1 cellular context compared by ENCODE assay signal in genomic region chr18:35458677-35459441, GRCh38.
TF ChIP-seq lines count a peak whose summit lies in the region.

No MANE protein-coding gene starts in this region.

TF ChIP-seq in HepG2, 621 proteins besides CTCF, POLR2A, EP300 and RAD21 (continued from another document and continues in another):
- TF ChIP-seq PLSCR1 (CRISPR knock-in tag; IDR thresholded peaks at IDR 0.05; ENCODE audit: borderline replicate concordance) (no peak), ZNF747 (CRISPR knock-in tag; IDR thresholded peaks at IDR 0.05; ENCODE audit: borderline replicate concordance) (no peak), HCFC1 (IDR thresholded peaks at IDR 0.05; ENCODE audit: low read depth, low read length) (0 out of 2 replicates have a peak, but pooled peaks have one; percentile 17), MIXL1 (CRISPR knock-in tag; IDR thresholded peaks at IDR 0.05) (peak; percentile 73), POLR2AphosphoS5 (IDR thresholded peaks at IDR 0.05; ENCODE audit: low read depth, low read length) (no peak), ZNF446 (CRISPR knock-in tag; IDR thresholded peaks at IDR 0.05) (no peak), ZNF20 (CRISPR knock-in tag; IDR thresholded peaks at IDR 0.05) (no peak), HMG20A (CRISPR knock-in tag; IDR thresholded peaks at IDR 0.05; ENCODE audit: borderline replicate concordance) (peak; percentile 71; the same call in 1 of the 2 replicates), ZNF282 (IDR thresholded peaks at IDR 0.05; ENCODE audit: partially characterized antibody) (no peak), TRIM24 (CRISPR knock-in tag; IDR thresholded peaks at IDR 0.05) (no peak), ZNF205 (CRISPR knock-in tag; IDR thresholded peaks at IDR 0.05) (no peak), HOXD1 (CRISPR knock-in tag; IDR thresholded peaks at IDR 0.05) (no peak), ZNF121 (CRISPR knock-in tag; IDR thresholded peaks at IDR 0.05) (no peak), THAP11 (CRISPR knock-in tag; IDR thresholded peaks at IDR 0.05) (peak; percentile 43; the same call in 1 of the 2 replicates), THAP8 (CRISPR knock-in tag; IDR thresholded peaks at IDR 0.05; ENCODE audit: borderline replicate concordance) (no peak), FOSL2 (CRISPR knock-in tag; IDR thresholded peaks at IDR 0.05) (peak; percentile 100), ZNF253 (CRISPR knock-in tag; IDR thresholded peaks at IDR 0.05; ENCODE audit: borderline replicate concordance) (no peak), NFKB2 (CRISPR knock-in tag; IDR thresholded peaks at IDR 0.05; ENCODE audit: borderline replicate concordance) (no peak), HMGXB3 (CRISPR knock-in tag; IDR thresholded peaks at IDR 0.05; ENCODE audit: borderline replicate concordance) (0 out of 2 replicates have a peak, but pooled peaks have one; percentile 20), SNRNP70 (IDR thresholded peaks at IDR 0.05; ENCODE audit: low read depth, low read length) (no peak), ZNF75D (CRISPR knock-in tag; IDR thresholded peaks at IDR 0.05; ENCODE audit: borderline replicate concordance) (no peak), BCLAF1 (IDR thresholded peaks at IDR 0.05) (no peak), KLF12 (CRISPR knock-in tag; IDR thresholded peaks at IDR 0.05; ENCODE audit: borderline replicate concordance) (no peak), RELA (CRISPR knock-in tag; IDR thresholded peaks at IDR 0.05) (peak; percentile 60; the same call in 1 of the 2 replicates), ZNF558 (CRISPR knock-in tag; IDR thresholded peaks at IDR 0.05; ENCODE audit: borderline replicate concordance) (no peak), ZKSCAN8 (CRISPR knock-in tag; IDR thresholded peaks at IDR 0.05; ENCODE audit: borderline replicate concordance) (no peak), ZNF331 (CRISPR knock-in tag; IDR thresholded peaks at IDR 0.05) (peak; percentile 99), ZNF510 (CRISPR knock-in tag; IDR thresholded peaks at IDR 0.05; ENCODE audit: low read depth) (no peak), ZNF567 (CRISPR knock-in tag; IDR thresholded peaks at IDR 0.05; ENCODE audit: borderline replicate concordance) (no peak), TFAP4 (IDR thresholded peaks at IDR 0.05; ENCODE audit: borderline replicate concordance, low read depth) (peak; percentile 56; the same call in 1 of the 2 replicates), ZNF775 (CRISPR knock-in tag; IDR thresholded peaks at IDR 0.05; ENCODE audit: borderline replicate concordance) (no peak), GPBP1L1 (CRISPR knock-in tag; IDR thresholded peaks at IDR 0.05) (no peak), AFF4 (CRISPR knock-in tag; IDR thresholded peaks at IDR 0.05) (no peak), ZNF615 (CRISPR knock-in tag; IDR thresholded peaks at IDR 0.05; ENCODE audit: borderline replicate concordance) (no peak), ZFP90 (CRISPR knock-in tag; IDR thresholded peaks at IDR 0.05; ENCODE audit: borderline replicate concordance) (no peak), PHF21A (CRISPR knock-in tag; IDR thresholded peaks at IDR 0.05) (peak; percentile 64; the same call in 1 of the 2 replicates), SOX13 (IDR thresholded peaks at IDR 0.05) (no peak), SOX13 (CRISPR knock-in tag; conservative IDR thresholded peaks at IDR 0.05 in 1 of 2, IDR thresholded peaks at IDR 0.05 in 1 of 2) (peak in 1 of 2 experiments; percentile 43; a peak in 1 of 4 replicates), MLXIP (CRISPR knock-in tag; IDR thresholded peaks at IDR 0.05; ENCODE audit: borderline replicate concordance) (no peak), FOXM1 (CRISPR knock-in tag; IDR thresholded peaks at IDR 0.05) (no peak), PAF1 (CRISPR knock-in tag; IDR thresholded peaks at IDR 0.05) (no peak), ZNF124 (CRISPR knock-in tag; IDR thresholded peaks at IDR 0.05) (peak; percentile 42; the same call in 1 of the 2 replicates), ZNF543 (CRISPR knock-in tag; IDR thresholded peaks at IDR 0.05) (no peak), MAF1 (CRISPR knock-in tag; IDR thresholded peaks at IDR 0.05; ENCODE audit: borderline replicate concordance) (no peak), KDM6A (CRISPR knock-in tag; IDR thresholded peaks at IDR 0.05; ENCODE audit: low read depth) (peak; percentile 56; the same call in 1 of the 2 replicates), CENPT (CRISPR knock-in tag; IDR thresholded peaks at IDR 0.05; ENCODE audit: low read depth) (no peak), EZH2 (conservative IDR thresholded peaks at IDR 0.05; ENCODE audit: low read depth, low read length) (no peak)
